ENCODE assay signal across 1 cellular context in the genomic region with DNA sequence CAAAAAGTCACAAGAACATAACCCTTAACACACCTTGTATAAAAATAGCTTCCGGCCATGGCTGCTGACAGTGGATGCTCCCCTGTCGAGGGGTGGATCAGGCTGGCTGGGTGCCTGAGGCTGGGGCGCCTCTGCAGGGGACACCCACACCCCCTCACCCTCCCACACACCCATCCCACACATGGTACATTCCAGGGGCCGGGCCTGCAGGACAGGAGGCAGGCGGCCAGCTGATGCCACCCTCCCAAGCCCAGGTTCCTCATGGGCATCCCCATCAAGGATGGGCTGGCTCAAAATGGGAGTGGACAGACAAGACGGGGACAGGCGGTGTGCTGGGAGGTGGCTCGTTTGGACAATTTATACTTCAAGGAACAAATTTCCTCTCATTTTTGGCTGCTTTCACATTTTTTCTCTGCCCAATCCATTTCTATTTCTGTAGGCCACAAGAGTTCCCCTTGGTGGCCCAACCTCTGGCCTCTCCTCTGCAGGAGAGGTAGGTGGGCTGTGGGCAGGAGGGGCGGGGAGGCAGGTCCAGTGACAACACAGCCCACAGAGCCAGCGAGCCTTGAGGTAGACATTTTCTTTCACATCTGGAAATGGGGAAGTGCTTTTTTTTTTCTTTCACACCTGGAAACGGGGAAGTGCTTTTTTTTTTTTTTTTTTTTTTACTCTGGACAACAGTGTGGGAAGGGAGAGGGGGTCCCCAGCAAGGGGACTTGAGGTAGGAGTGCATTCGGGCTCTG.
TF ChIP-seq lines count a peak whose summit lies in the region.

No MANE protein-coding gene starts in this region.

TF ChIP-seq in GM12878, 131 proteins besides CTCF, POLR2A, EP300 and RAD21:
- TF ChIP-seq RUNX3 (IDR thresholded peaks at IDR 0.05; ENCODE audit: low read length) (no peak), ZNF384 (IDR thresholded peaks at IDR 0.05; ENCODE audit: borderline replicate concordance, low read depth, low read length) (peak; percentile 74), IKZF2 (IDR thresholded peaks at IDR 0.05) (0 out of 4 replicates have a peak, but pooled peaks of 1 of the 2 experiments have one; percentile 11), SPI1 (IDR thresholded peaks at IDR 0.05; ENCODE audit: borderline replicate concordance, insufficient read depth, low read depth, low read length) (peak; percentile 71; the same call in 1 of the 2 replicates), NR2C2 (IDR thresholded peaks at IDR 0.05; ENCODE audit: borderline replicate concordance, control insufficient read depth, insufficient read length, low read depth) (no peak)
- TF ChIP-seq, protein P1, sequence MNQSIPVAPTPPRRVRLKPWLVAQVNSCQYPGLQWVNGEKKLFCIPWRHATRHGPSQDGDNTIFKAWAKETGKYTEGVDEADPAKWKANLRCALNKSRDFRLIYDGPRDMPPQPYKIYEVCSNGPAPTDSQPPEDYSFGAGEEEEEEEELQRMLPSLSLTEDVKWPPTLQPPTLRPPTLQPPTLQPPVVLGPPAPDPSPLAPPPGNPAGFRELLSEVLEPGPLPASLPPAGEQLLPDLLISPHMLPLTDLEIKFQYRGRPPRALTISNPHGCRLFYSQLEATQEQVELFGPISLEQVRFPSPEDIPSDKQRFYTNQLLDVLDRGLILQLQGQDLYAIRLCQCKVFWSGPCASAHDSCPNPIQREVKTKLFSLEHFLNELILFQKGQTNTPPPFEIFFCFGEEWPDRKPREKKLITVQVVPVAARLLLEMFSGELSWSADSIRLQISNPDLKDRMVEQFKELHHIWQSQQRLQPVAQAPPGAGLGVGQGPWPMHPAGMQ (IDR thresholded peaks at IDR 0.05; ENCODE audit: borderline replicate concordance) = no peak
- TF ChIP-seq, protein P2, sequence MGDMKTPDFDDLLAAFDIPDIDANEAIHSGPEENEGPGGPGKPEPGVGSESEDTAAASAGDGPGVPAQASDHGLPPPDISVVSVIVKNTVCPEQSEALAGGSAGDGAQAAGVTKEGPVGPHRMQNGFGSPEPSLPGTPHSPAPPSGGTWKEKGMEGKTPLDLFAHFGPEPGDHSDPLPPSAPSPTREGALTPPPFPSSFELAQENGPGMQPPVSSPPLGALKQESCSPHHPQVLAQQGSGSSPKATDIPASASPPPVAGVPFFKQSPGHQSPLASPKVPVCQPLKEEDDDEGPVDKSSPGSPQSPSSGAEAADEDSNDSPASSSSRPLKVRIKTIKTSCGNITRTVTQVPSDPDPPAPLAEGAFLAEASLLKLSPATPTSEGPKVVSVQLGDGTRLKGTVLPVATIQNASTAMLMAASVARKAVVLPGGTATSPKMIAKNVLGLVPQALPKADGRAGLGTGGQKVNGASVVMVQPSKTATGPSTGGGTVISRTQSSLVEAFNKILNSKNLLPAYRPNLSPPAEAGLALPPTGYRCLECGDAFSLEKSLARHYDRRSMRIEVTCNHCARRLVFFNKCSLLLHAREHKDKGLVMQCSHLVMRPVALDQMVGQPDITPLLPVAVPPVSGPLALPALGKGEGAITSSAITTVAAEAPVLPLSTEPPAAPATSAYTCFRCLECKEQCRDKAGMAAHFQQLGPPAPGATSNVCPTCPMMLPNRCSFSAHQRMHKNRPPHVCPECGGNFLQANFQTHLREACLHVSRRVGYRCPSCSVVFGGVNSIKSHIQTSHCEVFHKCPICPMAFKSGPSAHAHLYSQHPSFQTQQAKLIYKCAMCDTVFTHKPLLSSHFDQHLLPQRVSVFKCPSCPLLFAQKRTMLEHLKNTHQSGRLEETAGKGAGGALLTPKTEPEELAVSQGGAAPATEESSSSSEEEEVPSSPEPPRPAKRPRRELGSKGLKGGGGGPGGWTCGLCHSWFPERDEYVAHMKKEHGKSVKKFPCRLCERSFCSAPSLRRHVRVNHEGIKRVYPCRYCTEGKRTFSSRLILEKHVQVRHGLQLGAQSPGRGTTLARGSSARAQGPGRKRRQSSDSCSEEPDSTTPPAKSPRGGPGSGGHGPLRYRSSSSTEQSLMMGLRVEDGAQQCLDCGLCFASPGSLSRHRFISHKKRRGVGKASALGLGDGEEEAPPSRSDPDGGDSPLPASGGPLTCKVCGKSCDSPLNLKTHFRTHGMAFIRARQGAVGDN (IDR thresholded peaks at IDR 0.05) = no peak
